Comparison of ENCODE assay signal across 21 cellular contexts in genomic region chr6:92849636-92850035, GRCh38.
DNase-seq lines count a peak whose midpoint lies in the region; ATAC-seq and TF ChIP-seq lines count a peak whose summit lies in the region.
"Had no signal": no experiment of that assay in that cellular context is flagged by ENCODE, and none has a peak within 500 bp of the region (broad histone marks: within the 10 kb centered on the region; RNA-seq: fewer than 3 reads in every experiment).

No MANE protein-coding gene starts in this region.

- POLR2A ChIA-PET in PC-9 (lab: Charles Lee; ENCODE audit: unreplicated experiment) = no interaction called here

- H3K4me2 ChIP-seq in PC-9 = no peak overlapping the region
- H3K4me2 ChIP-seq: KMS-11 had no signal

- no peaks in the 10 kb centered on the region for H3K27me3 Mint-ChIP-seq in activated naive CD4-positive, alpha-beta T cell treated with anti-CD3 and anti-CD28 coated beads, Interleukin-2, amount 50 U/mL, for 24 hours
- H3K27me3 Mint-ChIP-seq in activated naive CD4-positive, alpha-beta T cell treated with anti-CD3 and anti-CD28 coated beads for 36 hours (ENCODE audit: low read depth) = no peaks in the 10 kb centered on the region
- H3K27me3 Mint-ChIP-seq in activated T-cell treated with anti-CD3 and anti-CD28 coated beads, Interleukin-2, amount 50 U/mL, for 72 hours (ENCODE audit: low read depth) = no peaks in the 10 kb centered on the region

- CTCF ChIA-PET in activated naive CD4-positive, alpha-beta T cell treated with anti-CD3 and anti-CD28 coated beads for 36 hours (lab: Charles Lee) = no interaction called here
- CTCF ChIA-PET in PC-9 (lab: Charles Lee) = no interaction called here

- intact Hi-C loops in activated naive CD4-positive, alpha-beta T cell treated with anti-CD3 and anti-CD28 coated beads for 36 hours (cut with micrococcal nuclease) = no loop called here
- intact Hi-C loops in PC-9 (cut with micrococcal nuclease; ENCODE audit: unreplicated experiment) = no loop called here

- no TSS peak for BruUV-seq in PC-9 (replicated peaks; lab: Mats Ljungman, UMichigan)

- no peaks in the 10 kb centered on the region for H3K36me3 Mint-ChIP-seq in activated naive CD4-positive, alpha-beta T cell treated with anti-CD3 and anti-CD28 coated beads, Interleukin-2, amount 50 U/mL, for 24 hours
- H3K36me3 Mint-ChIP-seq in activated naive CD4-positive, alpha-beta T cell treated with anti-CD3 and anti-CD28 coated beads for 36 hours (ENCODE audit: low read depth) = no peaks in the 10 kb centered on the region
- no peaks in the 10 kb centered on the region for H3K36me3 Mint-ChIP-seq in activated T-cell treated with anti-CD3 and anti-CD28 coated beads, Interleukin-2, amount 50 U/mL, for 72 hours (ENCODE audit: insufficient read depth in 2 of 2)
- H3K36me3 Mint-ChIP-seq: CD8-positive, alpha-beta T cell had no signal

- no peaks in the 10 kb centered on the region for H3F3A ChIP-seq in PC-9 (ENCODE audit: insufficient read depth, low read depth)

- no peaks in the 10 kb centered on the region for H3K9me3 ChIP-seq in PC-9 (ENCODE audit: insufficient read depth, low read depth)

- no peak overlapping the region for H3K4me3 Mint-ChIP-seq in activated naive CD4-positive, alpha-beta T cell treated with anti-CD3 and anti-CD28 coated beads, Interleukin-2, amount 50 U/mL, for 24 hours
- H3K4me3 Mint-ChIP-seq in activated naive CD4-positive, alpha-beta T cell treated with anti-CD3 and anti-CD28 coated beads for 36 hours = no peak overlapping the region
- no peak overlapping the region for H3K4me3 Mint-ChIP-seq in activated T-cell treated with anti-CD3 and anti-CD28 coated beads, Interleukin-2, amount 50 U/mL, for 72 hours
- H3K4me3 Mint-ChIP-seq: CD8-positive, alpha-beta T cell had no signal

- ATAC-seq in activated T-cell treated with anti-CD3 and anti-CD28 coated beads, Interleukin-2, amount 50 U/mL, for 72 hours (replicated peaks in 1 of 2) = no peak
- ATAC-seq in HG03571 (IDR thresholded peaks at IDR 0.05; ENCODE audit: unreplicated experiment) = no peak
- ATAC-seq in HG03342 (IDR thresholded peaks at IDR 0.05; ENCODE audit: unreplicated experiment) = no peak
- ATAC-seq: CD8-positive, alpha-beta T cell; Panc1 had no signal

- H3K27ac ChIP-seq in PC-9 = no peak overlapping the region
- H3K27ac ChIP-seq in epithelial cell of prostate = no peak overlapping the region
- H3K27ac ChIP-seq: KMS-11, SK-N-MC had no signal

- DNase-seq in activated naive CD4-positive, alpha-beta T cell treated with anti-CD3 and anti-CD28 coated beads for 36 hours = no peak
- peak; percentile 13 to 38 for DNase-seq in PC-9
- peak; percentile 14 for DNase-seq in epithelial cell of prostate (ENCODE audit: low read depth, low spot score)
- DNase-seq in activated T-cell treated with anti-CD3 and anti-CD28 coated beads, Interleukin-2, amount 50 U/mL, for 72 hours = no peak
- no peak for DNase-seq in Ammon's horn (ENCODE audit: low spot score)
- DNase-seq: 8988T; C1 segment of cervical spinal cord; CD8-positive, alpha-beta T cell; GOT3; HCEC 1CT; IMR-90; NCI-H1694; NCI-H2081 treated with DMSO at 0.1 percent for 48 hours; NCI-H748 treated with DMSO at 0.1 percent for 48 hours; SW 1271 had no signal

- no peaks in the 10 kb centered on the region for H3K9me2 ChIP-seq in PC-9 (ENCODE audit: insufficient read depth)

- peak overlapping the region; percentile 15 for H3K27ac Mint-ChIP-seq in activated naive CD4-positive, alpha-beta T cell treated with anti-CD3 and anti-CD28 coated beads, Interleukin-2, amount 50 U/mL, for 24 hours
- H3K27ac Mint-ChIP-seq in activated naive CD4-positive, alpha-beta T cell treated with anti-CD3 and anti-CD28 coated beads for 36 hours = no peak overlapping the region
- H3K27ac Mint-ChIP-seq in activated T-cell treated with anti-CD3 and anti-CD28 coated beads, Interleukin-2, amount 50 U/mL, for 72 hours = no peak overlapping the region
- H3K27ac Mint-ChIP-seq: CD8-positive, alpha-beta T cell had no signal

- no peaks in the 10 kb centered on the region for H3K9me3 Mint-ChIP-seq in activated naive CD4-positive, alpha-beta T cell treated with anti-CD3 and anti-CD28 coated beads, Interleukin-2, amount 50 U/mL, for 24 hours
- no peaks in the 10 kb centered on the region for H3K9me3 Mint-ChIP-seq in activated naive CD4-positive, alpha-beta T cell treated with anti-CD3 and anti-CD28 coated beads for 36 hours
- H3K9me3 Mint-ChIP-seq in activated T-cell treated with anti-CD3 and anti-CD28 coated beads, Interleukin-2, amount 50 U/mL, for 72 hours = peaks cover 8 to 12% of the 10 kb centered on the region in 2 donors

- TF ChIP-seq CTCF in PC-9 (conservative IDR thresholded peaks at IDR 0.05) = no peak

- no peaks in the 10 kb centered on the region for H3K4me1 ChIP-seq in PC-9 (replicated peaks; ENCODE audit: insufficient read depth)

- H3K27me3 ChIP-seq in PC-9 (ENCODE audit: insufficient read depth, low read depth) = no peaks in the 10 kb centered on the region

- H3K4me3 ChIP-seq in PC-9 = no peak overlapping the region
- H3K4me3 ChIP-seq: SK-N-MC had no signal

- H3K79me2 ChIP-seq in PC-9 (ENCODE audit: low read depth) = no peaks in the 10 kb centered on the region

- no peak overlapping the region for H2AFZ ChIP-seq in PC-9

- H3K4me1 Mint-ChIP-seq in activated naive CD4-positive, alpha-beta T cell treated with anti-CD3 and anti-CD28 coated beads, Interleukin-2, amount 50 U/mL, for 24 hours = no peaks in the 10 kb centered on the region
- H3K4me1 Mint-ChIP-seq in activated naive CD4-positive, alpha-beta T cell treated with anti-CD3 and anti-CD28 coated beads for 36 hours (ENCODE audit: low read depth) = no peaks in the 10 kb centered on the region
- H3K4me1 Mint-ChIP-seq in activated T-cell treated with anti-CD3 and anti-CD28 coated beads, Interleukin-2, amount 50 U/mL, for 72 hours (ENCODE audit: low read depth) = no peaks in the 10 kb centered on the region

- no peaks in the 10 kb centered on the region for H3K36me3 ChIP-seq in PC-9 (ENCODE audit: low read depth)

- H4K20me1 ChIP-seq in PC-9 (ENCODE audit: insufficient read depth) = no peaks in the 10 kb centered on the region

Comparison
In these comparisons a context has a peak if more than half of its experiments do, and no peak if none do; other contexts are left out.
1. DNase-seq: peak in PC-9 (2 of 2) and epithelial cell of prostate (single experiment); none in activated naive CD4-positive, alpha-beta T cell treated with anti-CD3 and anti-CD28 coated beads for 36 hours (single experiment), activated T-cell treated with anti-CD3 and anti-CD28 coated beads, Interleukin-2, amount 50 U/mL, for 72 hours (0 of 2) and Ammon's horn (single experiment).